In the genomic region with DNA sequence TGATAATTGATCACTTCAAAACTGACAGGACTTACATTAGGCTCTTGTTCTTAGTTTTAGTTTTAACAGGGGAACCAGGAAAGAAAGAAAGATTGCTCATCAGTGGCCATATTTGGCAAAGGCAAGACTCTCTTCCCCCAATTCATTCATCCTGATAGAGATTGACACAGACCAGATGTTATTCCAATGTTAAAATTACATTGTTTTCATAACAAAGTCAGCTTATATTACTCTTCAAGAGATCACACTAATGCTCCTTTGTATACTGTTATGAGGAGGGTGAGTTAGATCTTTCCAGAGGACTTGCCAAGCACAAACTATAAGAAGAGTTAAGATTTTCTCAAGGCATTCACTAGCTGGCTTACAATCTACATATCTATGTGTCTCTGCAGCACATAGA, we compare ENCODE assay signal across 1 cellular context.
TF ChIP-seq lines count a peak whose summit lies in the region.

No MANE protein-coding gene starts in this region.

TF ChIP-seq in SK-N-SH, 30 proteins besides CTCF, POLR2A, EP300 and RAD21 (continued from another document):
- TF ChIP-seq, protein P1, sequence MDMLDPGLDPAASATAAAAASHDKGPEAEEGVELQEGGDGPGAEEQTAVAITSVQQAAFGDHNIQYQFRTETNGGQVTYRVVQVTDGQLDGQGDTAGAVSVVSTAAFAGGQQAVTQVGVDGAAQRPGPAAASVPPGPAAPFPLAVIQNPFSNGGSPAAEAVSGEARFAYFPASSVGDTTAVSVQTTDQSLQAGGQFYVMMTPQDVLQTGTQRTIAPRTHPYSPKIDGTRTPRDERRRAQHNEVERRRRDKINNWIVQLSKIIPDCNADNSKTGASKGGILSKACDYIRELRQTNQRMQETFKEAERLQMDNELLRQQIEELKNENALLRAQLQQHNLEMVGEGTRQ (IDR thresholded peaks at IDR 0.05; ENCODE audit: borderline replicate concordance, low read depth, low read length): no peak
- TF ChIP-seq TEAD4 (IDR thresholded peaks at IDR 0.05; ENCODE audit: borderline replicate concordance, insufficient read depth) (peak; percentile 70; the same call in 1 of the 2 replicates), TAF1 (IDR thresholded peaks at IDR 0.05; ENCODE audit: borderline replicate concordance, low read depth, low read length) (no peak), EZH2phosphoT487 (IDR thresholded peaks at IDR 0.05; ENCODE audit: borderline replicate concordance, low read depth) (no peak), GATA2 (CRISPR knock-in tag; IDR thresholded peaks at IDR 0.05) (no peak), TCF12 (IDR thresholded peaks at IDR 0.05) (peak; percentile 97), MXI1 (IDR thresholded peaks at IDR 0.05; ENCODE audit: low read depth, low read length) (no peak), JUND (IDR thresholded peaks at IDR 0.05) (peak; percentile 73), SMC3 (IDR thresholded peaks at IDR 0.05; ENCODE audit: low read depth, low read length) (no peak), FOSL2 (IDR thresholded peaks at IDR 0.05; ENCODE audit: borderline replicate concordance, low read depth) (0 out of 2 replicates have a peak, but pooled peaks have one; percentile 12)
- TF ChIP-seq, protein P2, sequence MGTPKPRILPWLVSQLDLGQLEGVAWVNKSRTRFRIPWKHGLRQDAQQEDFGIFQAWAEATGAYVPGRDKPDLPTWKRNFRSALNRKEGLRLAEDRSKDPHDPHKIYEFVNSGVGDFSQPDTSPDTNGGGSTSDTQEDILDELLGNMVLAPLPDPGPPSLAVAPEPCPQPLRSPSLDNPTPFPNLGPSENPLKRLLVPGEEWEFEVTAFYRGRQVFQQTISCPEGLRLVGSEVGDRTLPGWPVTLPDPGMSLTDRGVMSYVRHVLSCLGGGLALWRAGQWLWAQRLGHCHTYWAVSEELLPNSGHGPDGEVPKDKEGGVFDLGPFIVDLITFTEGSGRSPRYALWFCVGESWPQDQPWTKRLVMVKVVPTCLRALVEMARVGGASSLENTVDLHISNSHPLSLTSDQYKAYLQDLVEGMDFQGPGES (IDR thresholded peaks at IDR 0.05; ENCODE audit: low read depth, low read length): no peak
- TF ChIP-seq, protein P3, sequence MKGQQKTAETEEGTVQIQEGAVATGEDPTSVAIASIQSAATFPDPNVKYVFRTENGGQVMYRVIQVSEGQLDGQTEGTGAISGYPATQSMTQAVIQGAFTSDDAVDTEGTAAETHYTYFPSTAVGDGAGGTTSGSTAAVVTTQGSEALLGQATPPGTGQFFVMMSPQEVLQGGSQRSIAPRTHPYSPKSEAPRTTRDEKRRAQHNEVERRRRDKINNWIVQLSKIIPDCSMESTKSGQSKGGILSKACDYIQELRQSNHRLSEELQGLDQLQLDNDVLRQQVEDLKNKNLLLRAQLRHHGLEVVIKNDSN (IDR thresholded peaks at IDR 0.05; ENCODE audit: borderline replicate concordance, low read depth): no peak
- TF ChIP-seq, protein P4, sequence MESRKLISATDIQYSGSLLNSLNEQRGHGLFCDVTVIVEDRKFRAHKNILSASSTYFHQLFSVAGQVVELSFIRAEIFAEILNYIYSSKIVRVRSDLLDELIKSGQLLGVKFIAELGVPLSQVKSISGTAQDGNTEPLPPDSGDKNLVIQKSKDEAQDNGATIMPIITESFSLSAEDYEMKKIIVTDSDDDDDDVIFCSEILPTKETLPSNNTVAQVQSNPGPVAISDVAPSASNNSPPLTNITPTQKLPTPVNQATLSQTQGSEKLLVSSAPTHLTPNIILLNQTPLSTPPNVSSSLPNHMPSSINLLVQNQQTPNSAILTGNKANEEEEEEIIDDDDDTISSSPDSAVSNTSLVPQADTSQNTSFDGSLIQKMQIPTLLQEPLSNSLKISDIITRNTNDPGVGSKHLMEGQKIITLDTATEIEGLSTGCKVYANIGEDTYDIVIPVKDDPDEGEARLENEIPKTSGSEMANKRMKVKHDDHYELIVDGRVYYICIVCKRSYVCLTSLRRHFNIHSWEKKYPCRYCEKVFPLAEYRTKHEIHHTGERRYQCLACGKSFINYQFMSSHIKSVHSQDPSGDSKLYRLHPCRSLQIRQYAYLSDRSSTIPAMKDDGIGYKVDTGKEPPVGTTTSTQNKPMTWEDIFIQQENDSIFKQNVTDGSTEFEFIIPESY (IDR thresholded peaks at IDR 0.05; ENCODE audit: borderline replicate concordance, low read depth): 0 out of 2 replicates have a peak, but pooled peaks have one; percentile 30
